18 cellular contexts compared by ENCODE assay signal in genomic region chr6:19723533-19723932, GRCh38.
DNase-seq lines count a peak whose midpoint lies in the region; ATAC-seq, FAIRE-seq and TF ChIP-seq lines count a peak whose summit lies in the region.
"Had no signal": no experiment of that assay in that cellular context is flagged by ENCODE, and none has a peak within 500 bp of the region (broad histone marks: within the 10 kb centered on the region; RNA-seq: fewer than 3 reads in every experiment).

No MANE protein-coding gene starts in this region.

- no peak for FAIRE-seq in urothelium cell line (lab: Jason Lieb, UNC)
- FAIRE-seq: colon, GM18507 had no signal

- no peak for TF ChIP-seq RAD21 in SK-N-SH (IDR thresholded peaks at IDR 0.05; ENCODE audit: low read length)

- H3K9me2 ChIP-seq in SK-N-SH = no peaks in the 10 kb centered on the region

- no peak for DNase-seq in SK-N-SH
- DNase-seq in SJSA1 (ENCODE audit: low read depth in 1 of 2, low spot score in 2 of 2) = peak in 1 of 2 experiments; percentile 79
- peak; percentile 77 for DNase-seq in fibroblast of the aortic adventitia (ENCODE audit: low read depth)
- peak; percentile 49 for DNase-seq in urothelium cell line (ENCODE audit: low spot score)
- no peak for DNase-seq in ureter (ENCODE audit: low spot score)
- DNase-seq in NCI-H1930 (lab: John Stamatoyannopoulos, UW) = no peak
- DNase-seq in NCI-H1105 treated with DMSO at 0.1 percent for 48 hours (lab: John Stamatoyannopoulos, UW) = no peak
- DNase-seq: 8988T; activated effector memory CD4-positive, alpha-beta T cell treated with Interleukin-2 at 50 U/mL for 16 hours; Kasumi-1; left colon; NCI-H2107; OCI-M1; T-helper 2 cell had no signal

- H4K20me1 ChIP-seq in SK-N-SH (ENCODE audit: insufficient read depth) = no peaks in the 10 kb centered on the region

- no peak overlapping the region for H3K4me3 ChIP-seq in SK-N-SH (ENCODE audit: low read depth in 2 of 2, low read length in 1 of 2)
- no peak overlapping the region for H3K4me3 ChIP-seq in SJSA1
- no peak overlapping the region for H3K4me3 ChIP-seq in fibroblast of the aortic adventitia (ENCODE audit: low read depth, low read length)
- H3K4me3 ChIP-seq: tibial nerve had no signal

- H3K9ac ChIP-seq in SK-N-SH = no peak overlapping the region

- H2AFZ ChIP-seq in SK-N-SH (ENCODE audit: low read depth) = no peak overlapping the region

- H3K36me3 ChIP-seq in SK-N-SH (replicated peaks in 1 of 2; ENCODE audit: control insufficient read depth in 1 of 2, insufficient read depth in 2 of 2, low read length in 1 of 2) (no peaks in the 10 kb centered on the region), SJSA1 (no peaks in the 10 kb centered on the region)
- H3K36me3 ChIP-seq: tibial nerve had no signal

- ATAC-seq in SK-N-SH treated with all-trans-retinoic acid at 6 μM for 48 hours = no peak
- ATAC-seq: left colon had no signal

- POLR2A ChIA-PET in SK-N-SH (lab: Yijun Ruan, JAX) = no interaction called here

- TF ChIP-seq CTCF in SK-N-SH (IDR thresholded peaks at IDR 0.05) = no peak
- no peak for TF ChIP-seq CTCF in fibroblast of the aortic adventitia (IDR thresholded peaks at IDR 0.05; ENCODE audit: insufficient read depth, low read length)

- TF ChIP-seq EP300 in SK-N-SH (IDR thresholded peaks at IDR 0.05; ENCODE audit: borderline replicate concordance in 1 of 2, low read depth in 1 of 2, low read length in 1 of 2) = no peak

- H3K9me3 ChIP-seq in SK-N-SH (no peaks in the 10 kb centered on the region), SJSA1 (replicated peaks) (no peaks in the 10 kb centered on the region)
- H3K9me3 ChIP-seq: tibial nerve had no signal

- H3F3A ChIP-seq in SK-N-SH (replicated peaks; ENCODE audit: insufficient read depth) = peaks cover 3% of the 10 kb centered on the region

- H3K4me1 ChIP-seq in SK-N-SH (ENCODE audit: control insufficient read depth in 1 of 2, insufficient read depth in 2 of 2, low read depth in 1 of 2, low read length in 1 of 2) (peaks cover 0 to 5% of the 10 kb centered on the region in 2 experiments; a peak in 3 of 4 replicates), SJSA1 (replicated peaks) (peaks cover 22% of the 10 kb centered on the region)
- H3K4me1 ChIP-seq: tibial nerve had no signal

- H3K4me2 ChIP-seq in SK-N-SH = no peak overlapping the region

- H3K27me3 ChIP-seq in SK-N-SH (ENCODE audit: insufficient read depth) (no peaks in the 10 kb centered on the region), SJSA1 (replicated peaks) (no peaks in the 10 kb centered on the region)
- H3K27me3 ChIP-seq: tibial nerve had no signal

- H3K27ac ChIP-seq in SK-N-SH (ENCODE audit: low read depth in 2 of 2, low read length in 1 of 2) = peak overlapping the region in 1 of 2 experiments; percentile 68; a peak in 2 of 4 replicates
- peak overlapping the region; percentile 47 for H3K27ac ChIP-seq in SJSA1
- H3K27ac ChIP-seq: tibial nerve had no signal

- no peaks in the 10 kb centered on the region for H3K79me2 ChIP-seq in SK-N-SH (ENCODE audit: insufficient read depth)

- CTCF ChIA-PET in SK-N-SH (lab: Yijun Ruan, JAX) = no interaction called here

TF ChIP-seq in SK-N-SH, 30 proteins besides CTCF, POLR2A, EP300 and RAD21:
- 0 out of 2 replicates have a peak, but pooled peaks have one; percentile 29 for TF ChIP-seq TCF12 (IDR thresholded peaks at IDR 0.05)
- no peak for TF ChIP-seq EZH2phosphoT487 (IDR thresholded peaks at IDR 0.05; ENCODE audit: borderline replicate concordance, low read depth)
- TF ChIP-seq NFIC (IDR thresholded peaks at IDR 0.05; ENCODE audit: borderline replicate concordance) = no peak
- TF ChIP-seq POLR2AphosphoS5 (IDR thresholded peaks at IDR 0.05; ENCODE audit: low read depth, low read length) = no peak
- no peak for TF ChIP-seq PBX3 (IDR thresholded peaks at IDR 0.05)
- no peak for TF ChIP-seq USF1 (IDR thresholded peaks at IDR 0.05; ENCODE audit: borderline replicate concordance, low read depth)
- TF ChIP-seq FOSL2 (IDR thresholded peaks at IDR 0.05; ENCODE audit: borderline replicate concordance, low read depth) = no peak; the same call in 1 of the 2 replicates

TF ChIP-seq in SK-N-SH treated with all-trans-retinoic acid at 6 μM for 48 hours, 23 proteins besides CTCF, POLR2A, EP300 and RAD21 (continues in another document):
- TF ChIP-seq OSR1 (CRISPR knock-in tag; IDR thresholded peaks at IDR 0.05) (no peak), ZNF70 (CRISPR knock-in tag; IDR thresholded peaks at IDR 0.05) (no peak), CSDC2 (CRISPR knock-in tag; IDR thresholded peaks at IDR 0.05) (no peak), TSHZ2 (CRISPR knock-in tag; IDR thresholded peaks at IDR 0.05) (no peak), ZNF565 (CRISPR knock-in tag; conservative IDR thresholded peaks at IDR 0.05; ENCODE audit: low read depth) (no peak), ESRRG (CRISPR knock-in tag; IDR thresholded peaks at IDR 0.05) (no peak), BACH2 (CRISPR knock-in tag; IDR thresholded peaks at IDR 0.05; ENCODE audit: borderline replicate concordance) (no peak), ZNF8 (CRISPR knock-in tag; IDR thresholded peaks at IDR 0.05) (no peak), ARNTL (CRISPR knock-in tag; IDR thresholded peaks at IDR 0.05; ENCODE audit: borderline replicate concordance, low read depth) (no peak), PPARA (CRISPR knock-in tag; IDR thresholded peaks at IDR 0.05; ENCODE audit: borderline replicate concordance) (no peak), CSRNP3 (CRISPR knock-in tag; IDR thresholded peaks at IDR 0.05) (no peak), TOX (CRISPR knock-in tag; IDR thresholded peaks at IDR 0.05; ENCODE audit: borderline replicate concordance) (no peak), CREB5 (CRISPR knock-in tag; IDR thresholded peaks at IDR 0.05; ENCODE audit: low read depth) (no peak), SNAI2 (CRISPR knock-in tag; IDR thresholded peaks at IDR 0.05) (no peak), ZC3H10 (CRISPR knock-in tag; IDR thresholded peaks at IDR 0.05) (no peak), ZFP3 (CRISPR knock-in tag; IDR thresholded peaks at IDR 0.05) (no peak), GLIS3 (CRISPR knock-in tag; IDR thresholded peaks at IDR 0.05) (no peak), TCF4 (CRISPR knock-in tag; IDR thresholded peaks at IDR 0.05; ENCODE audit: borderline replicate concordance) (no peak), ISL1 (CRISPR knock-in tag; IDR thresholded peaks at IDR 0.05) (no peak)

Comparison
In these comparisons a context has a peak if more than half of its experiments do, and no peak if none do; other contexts are left out.
1. DNase-seq: peak in fibroblast of the aortic adventitia (single experiment) and urothelium cell line (single experiment); none in SK-N-SH (single experiment), ureter (single experiment), NCI-H1930 (0 of 2) and NCI-H1105 treated with DMSO at 0.1 percent for 48 hours (single experiment).